17 cellular contexts compared by ENCODE assay signal in the genomic region with DNA sequence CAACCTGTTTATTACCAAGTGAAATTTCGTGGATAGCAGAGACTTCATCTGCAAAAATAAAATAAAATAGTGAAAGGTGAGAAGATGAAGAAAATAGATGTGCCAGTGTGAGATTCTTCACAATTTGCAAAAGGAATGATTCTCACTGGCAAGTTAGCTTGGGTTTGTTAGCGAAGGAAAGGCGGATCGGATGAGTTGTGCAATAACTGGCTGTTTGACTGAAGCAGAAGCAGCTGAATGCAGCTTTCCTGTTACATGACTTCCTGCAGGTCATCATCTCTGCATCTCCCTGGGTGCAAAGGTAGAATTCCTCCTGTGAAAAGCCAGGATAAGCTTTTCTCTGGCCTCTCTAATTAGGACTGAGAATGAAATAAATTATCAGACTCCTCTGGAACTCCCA.
"Had no signal": no experiment of that assay in that cellular context is flagged by ENCODE, and none has a peak within 500 bp of the region (broad histone marks: within the 10 kb centered on the region; RNA-seq: fewer than 3 reads in every experiment).

No MANE protein-coding gene starts in this region.

- DNase-seq: activated CD4-positive, CD25-positive, alpha-beta regulatory T cell treated with anti-CD3 and anti-CD28 coated beads, Interleukin-2, amount 50 U/mL, for 72 hours; activated CD8-positive, alpha-beta memory T cell treated with anti-CD3 and anti-CD28 coated beads for 24 hours; activated gamma-delta T cell treated with Interleukin-2 at 50 U/mL for 16 hours; activated T-cell treated with anti-CD3 and anti-CD28 coated beads, Interleukin-2, amount 50 U/mL, for 72 hours; cerebellar nuclear complex; cortex of kidney; gastrocnemius medialis; head of caudate nucleus; immature natural killer cell; kidney glomerular epithelial cell; mesenchymal stem cell; naive thymus-derived CD4-positive, alpha-beta T cell; right cardiac atrium; stimulated activated CD4-positive, alpha-beta T cell treated with anti-CD3 and anti-CD28 coated beads, Interleukin-15, amount 100 ng/mL, for 24 hours; stimulated activated CD4-positive, alpha-beta T cell treated with anti-CD3 and anti-CD28 coated beads, Interleukin-2, amount 100 ng/mL, for 48 hours; T-helper 9 cell; testis had no signal

- ATAC-seq: activated T-cell treated with anti-CD3 and anti-CD28 coated beads, Interleukin-2, amount 50 U/mL, for 72 hours; gastrocnemius medialis; naive thymus-derived CD4-positive, alpha-beta T cell; right cardiac atrium had no signal
